24 cellular contexts compared by ENCODE assay signal in the genomic region with DNA sequence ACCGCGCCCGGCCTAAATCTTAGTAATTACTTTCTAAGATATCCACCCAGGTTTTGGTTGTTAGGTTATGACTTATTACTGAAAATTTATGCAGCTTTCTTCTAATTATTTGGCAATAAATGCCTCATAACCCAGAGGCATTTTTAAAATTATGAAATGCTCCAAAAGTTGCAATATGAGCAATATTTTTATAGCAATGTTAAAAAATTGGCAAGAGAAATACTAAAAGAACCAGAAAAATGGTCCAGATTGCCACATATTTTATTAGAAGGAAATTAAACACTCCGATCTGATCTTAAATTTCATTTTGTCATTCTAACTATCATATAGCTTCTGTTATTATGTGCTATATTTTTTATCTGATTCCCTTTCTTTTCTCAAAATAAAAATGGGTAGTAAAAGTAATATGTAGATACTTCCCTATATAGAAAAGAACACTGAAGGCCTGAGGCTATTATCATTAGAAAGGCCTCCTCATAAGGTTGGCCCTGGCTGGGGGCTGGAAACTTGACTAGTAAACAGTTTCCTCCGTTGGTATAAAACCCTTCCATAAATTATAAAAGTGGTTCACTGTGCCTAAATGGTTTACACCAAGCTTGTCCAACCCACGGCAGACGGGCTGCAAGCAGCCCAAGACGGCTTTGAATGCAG.
"Had no signal": no experiment of that assay in that cellular context is flagged by ENCODE, and none has a peak within 500 bp of the region (broad histone marks: within the 10 kb centered on the region; RNA-seq: fewer than 3 reads in every experiment).

No MANE protein-coding gene starts in this region.

- H3K4me1 Mint-ChIP-seq: mesothelial cell of epicardium, neural crest cell had no signal

- H3K27me3 Mint-ChIP-seq: effector memory CD8-positive, alpha-beta T cell; naive B cell; natural killer cell treated with Interleukin-12 subunit alpha and Interleukin-12 subunit beta and Interleukin-15 and Interleukin-18, amount 100 ng/mL, for 72 hours; stimulated activated naive CD8-positive, alpha-beta T cell treated with anti-CD3 and anti-CD28 coated beads, Interleukin-15, amount 100 ng/mL, for 72 hours had no signal

- H3K9me3 ChIP-seq: esophagus squamous epithelium, lower lobe of right lung, neutrophil, prostate gland, sigmoid colon, thyroid gland, vagina had no signal

- H3K27ac ChIP-seq: esophagus squamous epithelium, lower lobe of right lung, neutrophil, prostate gland, sigmoid colon, spleen, thyroid gland, vagina had no signal

- H3K36me3 ChIP-seq: prostate gland had no signal

- H3K4me1 ChIP-seq: lower lobe of right lung, prostate gland, sigmoid colon, thyroid gland, vagina had no signal

- H3K9me3 Mint-ChIP-seq: natural killer cell treated with Interleukin-12 subunit alpha and Interleukin-12 subunit beta and Interleukin-15 and Interleukin-18, amount 100 ng/mL, for 72 hours had no signal

- DNase-seq: cortex of kidney; effector memory CD8-positive, alpha-beta T cell; erythroblast; esophagus squamous epithelium; head of caudate nucleus; left ventricle myocardium superior; lower lobe of right lung; mesenchymal stem cell; mucosa of descending colon; naive B cell; sigmoid colon; spleen; stimulated activated CD4-positive, alpha-beta T cell treated with anti-CD3 and anti-CD28 coated beads, Interleukin-4, amount 100 ng/mL, for 4 hours; stimulated activated naive CD4-positive, alpha-beta T cell; stimulated activated naive CD8-positive, alpha-beta T cell treated with anti-CD3 and anti-CD28 coated beads, Interleukin-15, amount 100 ng/mL, for 72 hours; thyroid gland; trophoblast cell had no signal

- H3K27me3 ChIP-seq: esophagus squamous epithelium, neutrophil, sigmoid colon, spleen, thyroid gland, vagina had no signal

- H3K4me3 ChIP-seq: esophagus squamous epithelium, lower lobe of right lung, mucosa of descending colon, prostate gland, sigmoid colon, skin epidermis, spleen, thyroid gland, vagina had no signal

- H3K27ac Mint-ChIP-seq: mesothelial cell of epicardium; stimulated activated naive CD8-positive, alpha-beta T cell treated with anti-CD3 and anti-CD28 coated beads, Interleukin-15, amount 100 ng/mL, for 72 hours had no signal

- H3K4me3 Mint-ChIP-seq: effector memory CD8-positive, alpha-beta T cell; mesothelial cell of epicardium; natural killer cell treated with Interleukin-12 subunit alpha and Interleukin-12 subunit beta and Interleukin-15 and Interleukin-18, amount 100 ng/mL, for 72 hours; neural crest cell; stimulated activated naive CD8-positive, alpha-beta T cell treated with anti-CD3 and anti-CD28 coated beads, Interleukin-15, amount 100 ng/mL, for 72 hours had no signal
